ENCODE assay signal across 1 cellular context in genomic region chr17:46940692-46941404, GRCh38.
A peak's percentile ranks its signal among the peaks of the same experiment; 100 is the strongest.
TF ChIP-seq lines count a peak whose summit lies in the region.

No MANE protein-coding gene starts in this region.

TF ChIP-seq in HepG2, 621 proteins besides CTCF, POLR2A, EP300 and RAD21 (continued from another document and continues in another):
- no peak for TF ChIP-seq ZNF281 (CRISPR knock-in tag; IDR thresholded peaks at IDR 0.05; ENCODE audit: borderline replicate concordance)
- TF ChIP-seq PHF21A (CRISPR knock-in tag; IDR thresholded peaks at IDR 0.05): no peak
- no peak for TF ChIP-seq ETV6 (CRISPR knock-in tag; conservative IDR thresholded peaks at IDR 0.05)
- no peak for TF ChIP-seq ZNF597 (CRISPR knock-in tag; IDR thresholded peaks at IDR 0.05)
- TF ChIP-seq MIER2 (CRISPR knock-in tag; IDR thresholded peaks at IDR 0.05): 0 out of 2 replicates have a peak, but pooled peaks have one; percentile 68
- TF ChIP-seq SAFB2 (CRISPR knock-in tag; IDR thresholded peaks at IDR 0.05; ENCODE audit: borderline replicate concordance, low read depth): no peak; the same call in 1 of the 2 replicates
- no peak for TF ChIP-seq ZMAT5 (CRISPR knock-in tag; IDR thresholded peaks at IDR 0.05; ENCODE audit: borderline replicate concordance, low read depth)
- TF ChIP-seq TEAD2 (CRISPR knock-in tag; IDR thresholded peaks at IDR 0.05): peak; percentile 73; the same call in 1 of the 2 replicates
- no peak for TF ChIP-seq ZNF530 (CRISPR knock-in tag; IDR thresholded peaks at IDR 0.05; ENCODE audit: low read depth)
- no peak for TF ChIP-seq ZBTB20 (CRISPR knock-in tag; IDR thresholded peaks at IDR 0.05; ENCODE audit: borderline replicate concordance, low read depth)
- no peak for TF ChIP-seq ZNF75D (CRISPR knock-in tag; IDR thresholded peaks at IDR 0.05; ENCODE audit: borderline replicate concordance)
- TF ChIP-seq RAD51 (IDR thresholded peaks at IDR 0.05; ENCODE audit: borderline replicate concordance): peak; percentile 56; the same call in 1 of the 2 replicates
- TF ChIP-seq TFE3 (CRISPR knock-in tag; IDR thresholded peaks at IDR 0.05): peak; percentile 62
- TF ChIP-seq CERS6 (CRISPR knock-in tag; IDR thresholded peaks at IDR 0.05): 0 out of 2 replicates have a peak, but pooled peaks have one; percentile 24
- TF ChIP-seq TOPORS (CRISPR knock-in tag; IDR thresholded peaks at IDR 0.05): no peak
- TF ChIP-seq CEBPZ (IDR thresholded peaks at IDR 0.05; ENCODE audit: low read length): no peak
- TF ChIP-seq ZNF761 (CRISPR knock-in tag; conservative IDR thresholded peaks at IDR 0.05): no peak
- TF ChIP-seq ZNF143 (CRISPR knock-in tag; IDR thresholded peaks at IDR 0.05): no peak
- no peak for TF ChIP-seq WIZ (CRISPR knock-in tag; IDR thresholded peaks at IDR 0.05)
- no peak for TF ChIP-seq AHR (CRISPR knock-in tag; IDR thresholded peaks at IDR 0.05)
- TF ChIP-seq ZNF839 (CRISPR knock-in tag; IDR thresholded peaks at IDR 0.05; ENCODE audit: borderline replicate concordance): no peak
- no peak for TF ChIP-seq ZXDC (CRISPR knock-in tag; IDR thresholded peaks at IDR 0.05)
- no peak for TF ChIP-seq KLF9 (CRISPR knock-in tag; IDR thresholded peaks at IDR 0.05; ENCODE audit: low read depth)
- TF ChIP-seq CSRNP2 (CRISPR knock-in tag; conservative IDR thresholded peaks at IDR 0.05; ENCODE audit: low read depth): no peak
- TF ChIP-seq SMAD3 (CRISPR knock-in tag; IDR thresholded peaks at IDR 0.05): 0 out of 2 replicates have a peak, but pooled peaks have one; percentile 59
- no peak; the same call in 1 of the 2 replicates for TF ChIP-seq AKNA (CRISPR knock-in tag; IDR thresholded peaks at IDR 0.05; ENCODE audit: borderline replicate concordance)
- TF ChIP-seq PAWR (CRISPR knock-in tag; IDR thresholded peaks at IDR 0.05; ENCODE audit: borderline replicate concordance): no peak
- no peak for TF ChIP-seq TFAP4 (IDR thresholded peaks at IDR 0.05; ENCODE audit: borderline replicate concordance, low read depth)
- TF ChIP-seq CC2D1A (CRISPR knock-in tag; IDR thresholded peaks at IDR 0.05): no peak
- TF ChIP-seq ZNF724P (CRISPR knock-in tag; IDR thresholded peaks at IDR 0.05; ENCODE audit: borderline replicate concordance): no peak
- TF ChIP-seq ZNF431 (CRISPR knock-in tag; IDR thresholded peaks at IDR 0.05; ENCODE audit: borderline replicate concordance, low read depth): no peak
- TF ChIP-seq NR0B2 (CRISPR knock-in tag; IDR thresholded peaks at IDR 0.05): 0 out of 2 replicates have a peak, but pooled peaks have one; percentile 46
- TF ChIP-seq RORA (CRISPR knock-in tag; IDR thresholded peaks at IDR 0.05): no peak
- TF ChIP-seq NFE2L2 (IDR thresholded peaks at IDR 0.05; ENCODE audit: low read length): no peak
- no peak for TF ChIP-seq MAF1 (CRISPR knock-in tag; IDR thresholded peaks at IDR 0.05; ENCODE audit: borderline replicate concordance)
